Comparison of ENCODE assay signal across 9 cellular contexts in genomic region chr20:38633577-38634093, GRCh38. TPM values are rescaled to one million over a fixed set of nuclear protein-coding genes. Genes with fewer than 3 reads are reported as not detected.
DNase-seq lines count a peak whose midpoint lies in the region; ATAC-seq and TF ChIP-seq lines count a peak whose summit lies in the region.
"Had no signal": no experiment of that assay in that cellular context is flagged by ENCODE, and none has a peak within 500 bp of the region (broad histone marks: within the 10 kb centered on the region; RNA-seq: fewer than 3 reads in every experiment).

No MANE protein-coding gene starts in this region.

- H3K27me3 ChIP-seq in colonic mucosa = no peaks in the 10 kb centered on the region

- H3K4me1 ChIP-seq in colonic mucosa = no peaks in the 10 kb centered on the region

- no peak overlapping the region for H3K4me3 ChIP-seq in colonic mucosa

- H3K27ac ChIP-seq in colonic mucosa = no peak overlapping the region

- peaks cover 10% of the 10 kb centered on the region for H3K27me3 Mint-ChIP-seq in activated CD4-positive, alpha-beta T cell treated with anti-CD3 and anti-CD28 coated beads for 36 hours

- H3K4me1 Mint-ChIP-seq in activated CD4-positive, alpha-beta T cell treated with anti-CD3 and anti-CD28 coated beads for 36 hours = no peaks in the 10 kb centered on the region

- intact Hi-C loops in activated CD4-positive, alpha-beta T cell treated with anti-CD3 and anti-CD28 coated beads for 36 hours (cut with DNase I, micrococcal nuclease) = loop anchor here (1.0 to 5.0 kb wide), 3 partner anchors 99 to 414 kb away; no protein-coding TSS in a partner anchor
- intact Hi-C loops in colonic mucosa (cut with DNase I) = no loop called here

- no peaks in the 10 kb centered on the region for H3K9me3 Mint-ChIP-seq in activated CD4-positive, alpha-beta T cell treated with anti-CD3 and anti-CD28 coated beads for 36 hours (ENCODE audit: low read depth)

- H3K27ac Mint-ChIP-seq in activated CD4-positive, alpha-beta T cell treated with anti-CD3 and anti-CD28 coated beads for 36 hours = no peak overlapping the region
- H3K27ac Mint-ChIP-seq: activated naive CD8-positive, alpha-beta T cell had no signal

- TF ChIP-seq CTCF in colonic mucosa (IDR thresholded peaks at IDR 0.05) = peak; percentile 88

- H3K9ac ChIP-seq in colonic mucosa (ENCODE audit: low read depth in 2 of 2, low read length in 2 of 2) = no peak overlapping the region

- ATAC-seq in HG02870 (IDR thresholded peaks at IDR 0.05; ENCODE audit: unreplicated experiment) (peak; percentile 67), GM18858 (IDR thresholded peaks at IDR 0.05; ENCODE audit: unreplicated experiment) (no peak)
- peak; percentile 95 for ATAC-seq in activated CD4-positive, alpha-beta T cell treated with anti-CD3 and anti-CD28 coated beads for 36 hours

- H3K4me3 Mint-ChIP-seq in activated CD4-positive, alpha-beta T cell treated with anti-CD3 and anti-CD28 coated beads for 36 hours = no peak overlapping the region
- H3K4me3 Mint-ChIP-seq: activated naive CD8-positive, alpha-beta T cell had no signal

- POLR2A ChIA-PET in activated CD4-positive, alpha-beta T cell treated with anti-CD3 and anti-CD28 coated beads for 36 hours (lab: Charles Lee) = interaction anchor here (0.5 kb wide), 1 partner anchor 1540 kb away, joined by 3 read pairs; no protein-coding TSS in a partner anchor

- no peaks in the 10 kb centered on the region for H3K36me3 Mint-ChIP-seq in activated CD4-positive, alpha-beta T cell treated with anti-CD3 and anti-CD28 coated beads for 36 hours (ENCODE audit: low read depth)
- H3K36me3 Mint-ChIP-seq: activated naive CD8-positive, alpha-beta T cell had no signal

- H3K9me3 ChIP-seq in colonic mucosa = no peaks in the 10 kb centered on the region

- DNase-seq in DMS153 treated with DMSO at 0.1 percent for 48 hours (lab: John Stamatoyannopoulos, UW; ENCODE audit: unreplicated experiment) (peak; percentile 68), NCI-H510A (lab: John Stamatoyannopoulos, UW) (peak; percentile 9), colonic mucosa (peak; percentile 45), medulla oblongata (ENCODE audit: extremely low spot score) (peak; percentile 27)
- peak; percentile 79 for DNase-seq in activated CD4-positive, alpha-beta T cell treated with anti-CD3 and anti-CD28 coated beads for 36 hours
- peak; percentile 29 for DNase-seq in stimulated activated CD8-positive, alpha-beta memory T cell treated with anti-CD3 and anti-CD28 coated beads, Interleukin-7, amount 100 ng/mL, for 24 hours (ENCODE audit: low read depth)

- no peaks in the 10 kb centered on the region for H3K36me3 ChIP-seq in colonic mucosa

- CTCF ChIA-PET in activated CD4-positive, alpha-beta T cell treated with anti-CD3 and anti-CD28 coated beads for 36 hours (lab: Charles Lee) = interaction anchor here (0.6 to 2.8 kb wide), 16 partner anchors 9 to 424 kb away, joined by 3 to 12 read pairs (median 3); no protein-coding TSS in a partner anchor

RNA-seq across cellular contexts. Expression of gene ARHGAP40, which starts 32.0 kb away (rescaled TPM):
- not detected for total RNA-seq in activated CD4-positive, alpha-beta T cell treated with anti-CD3 and anti-CD28 coated beads for 36 hours
- not detected for total RNA-seq in colonic mucosa

RNA-seq across cellular contexts. Expression of gene ADIG, which starts 52.6 kb away (rescaled TPM):
- total RNA-seq in activated CD4-positive, alpha-beta T cell treated with anti-CD3 and anti-CD28 coated beads for 36 hours = not detected
- not detected for total RNA-seq in colonic mucosa

Comparison
In these comparisons a context has a peak if more than half of its experiments do, and no peak if none do; other contexts are left out.
1. DNase-seq: peak in every context shown above with its lines; median percentile 79 in activated CD4-positive, alpha-beta T cell treated with anti-CD3 and anti-CD28 coated beads for 36 hours; 68 in DMS153 treated with DMSO at 0.1 percent for 48 hours; 45 in colonic mucosa; 29 in stimulated activated CD8-positive, alpha-beta memory T cell treated with anti-CD3 and anti-CD28 coated beads, Interleukin-7, amount 100 ng/mL, for 24 hours; 27 in medulla oblongata; 9 in NCI-H510A.